ENCODE assay signal across 17 cellular contexts in genomic region chr7:235576-236395, GRCh38. TPM values are rescaled to one million over a fixed set of nuclear protein-coding genes. Genes with fewer than 3 reads are reported as not detected.
DNase-seq lines count a peak whose midpoint lies in the region; ATAC-seq and TF ChIP-seq lines count a peak whose summit lies in the region.
"Had no signal": no experiment of that assay in that cellular context is flagged by ENCODE, and none has a peak within 500 bp of the region (broad histone marks: within the 10 kb centered on the region; RNA-seq: fewer than 3 reads in every experiment).

No MANE protein-coding gene starts in this region.

- no peak for TF ChIP-seq POLR2A in body of pancreas (IDR thresholded peaks at IDR 0.05)

- peaks cover 3% of the 10 kb centered on the region for H3K79me2 ChIP-seq in parathyroid adenoma

- no peak overlapping the region for H3K9ac ChIP-seq in parathyroid adenoma
- H3K9ac ChIP-seq: KMS-11 had no signal

- H3K27ac Mint-ChIP-seq in nephron progenitor cell, result no peak overlapping the region
- H3K27ac Mint-ChIP-seq: CD8-positive, alpha-beta memory T cell; stimulated activated naive B cell treated with anti-CD40 and anti-IgM and Interleukin-4, amounts not matched to agents 10 μg/mL and 1 μg/mL and 100 μg/mL, for 72 hours had no signal

- H3K27ac ChIP-seq in body of pancreas, result peak overlapping the region; percentile 63 to 79 (median 75)
- H3K27ac ChIP-seq in right cardiac atrium (ENCODE audit: low read length), result no peak overlapping the region
- H3K27ac ChIP-seq in parathyroid adenoma, result peak overlapping the region; percentile 85
- H3K27ac ChIP-seq in urinary bladder (ENCODE audit: low read depth), result peak overlapping the region; percentile 33
- H3K27ac ChIP-seq: KMS-11 had no signal

- H3K27me3 Mint-ChIP-seq in nephron progenitor cell (ENCODE audit: low read depth, poor library complexity), result no peaks in the 10 kb centered on the region

- DNase-seq in body of pancreas, result peak; percentile 74 to 87 (median 84)
- peak; percentile 70 to 83 (median 82) for DNase-seq in right cardiac atrium
- DNase-seq in COLO668 (lab: John Stamatoyannopoulos, UW; ENCODE audit: unreplicated experiment), result no peak
- DNase-seq in anterior cingulate cortex (lab: John Stamatoyannopoulos, UW), result no peak
- no peak for DNase-seq in nephron progenitor cell
- DNase-seq: activated gamma-delta T cell treated with Interleukin-2 at 50 U/mL for 16 hours; caudate nucleus; CD8-positive, alpha-beta memory T cell; NCI-H69; stimulated activated CD4-positive, alpha-beta T cell treated with anti-CD3 and anti-CD28 coated beads, Interleukin-4, amount 100 ng/mL, for 4 hours; stimulated activated naive B cell treated with anti-CD40 and anti-IgM and Interleukin-4, amounts not matched to agents 10 μg/mL and 1 μg/mL and 100 μg/mL, for 72 hours had no signal

- peaks cover 30% of the 10 kb centered on the region for H3K4me1 ChIP-seq in body of pancreas
- H3K4me1 ChIP-seq in right cardiac atrium (ENCODE audit: control insufficient read depth, insufficient read depth, low read length), result peaks cover 18% of the 10 kb centered on the region
- H3K4me1 ChIP-seq in parathyroid adenoma, result peaks cover 22% of the 10 kb centered on the region
- H3K4me1 ChIP-seq in urinary bladder (ENCODE audit: insufficient read depth), result no peaks in the 10 kb centered on the region

- TF ChIP-seq CTCF in body of pancreas (IDR thresholded peaks at IDR 0.05) (no peak), parathyroid adenoma (IDR thresholded peaks at IDR 0.05) (no peak), nephron progenitor cell (IDR thresholded peaks at IDR 0.05) (no peak)

- peak overlapping the region; percentile 7 for H3K4me2 ChIP-seq in parathyroid adenoma (ENCODE audit: low read length)
- H3K4me2 ChIP-seq: KMS-11 had no signal

- H2AFZ ChIP-seq in parathyroid adenoma, result peak overlapping the region; percentile 66

- peak; percentile 77 for ATAC-seq in body of pancreas
- peak; percentile 22 to 38 for ATAC-seq in right cardiac atrium
- ATAC-seq: stimulated activated naive B cell treated with anti-CD40 and anti-IgM and Interleukin-4, amounts not matched to agents 10 μg/mL and 1 μg/mL and 100 μg/mL, for 72 hours had no signal

- peaks cover 34% of the 10 kb centered on the region for H3K4me1 Mint-ChIP-seq in nephron progenitor cell
- H3K4me1 Mint-ChIP-seq: CD8-positive, alpha-beta memory T cell had no signal

- no peaks in the 10 kb centered on the region for H3K9me3 ChIP-seq in body of pancreas
- no peaks in the 10 kb centered on the region for H3K9me3 ChIP-seq in right cardiac atrium (ENCODE audit: control insufficient read depth, low read length)
- H3K9me3 ChIP-seq in parathyroid adenoma (ENCODE audit: control insufficient read depth, low read length), result no peaks in the 10 kb centered on the region

- intact Hi-C loops in body of pancreas (cut with DNase I) (no loop called here), right cardiac atrium (cut with DNase I) (no loop called here)

- H3K27me3 ChIP-seq in body of pancreas (no peaks in the 10 kb centered on the region), right cardiac atrium (ENCODE audit: control insufficient read depth, insufficient read depth) (no peaks in the 10 kb centered on the region), parathyroid adenoma (ENCODE audit: control insufficient read depth, insufficient read depth, low read length) (no peaks in the 10 kb centered on the region)

- no peaks in the 10 kb centered on the region for H3K36me3 Mint-ChIP-seq in nephron progenitor cell (ENCODE audit: low read depth)
- H3K36me3 Mint-ChIP-seq: CD8-positive, alpha-beta memory T cell had no signal

- WGBS in body of pancreas, 2 donors, result 23 to 46% methylated on average over 16 to 34 of the region's 34 CpGs
- 72% methylated on average over 34 of the region's 34 CpGs for WGBS in right cardiac atrium
- WGBS in urinary bladder, result 60% methylated on average over 34 of the region's 34 CpGs

- no peak overlapping the region for H3K4me3 ChIP-seq in body of pancreas
- H3K4me3 ChIP-seq in right cardiac atrium (ENCODE audit: low read length), result no peak overlapping the region
- H3K4me3 ChIP-seq in parathyroid adenoma (ENCODE audit: low read depth, low read length), result no peak overlapping the region
- H3K4me3 ChIP-seq in urinary bladder (ENCODE audit: low read depth, low read length), result no peak overlapping the region

- H3K36me3 ChIP-seq in body of pancreas (replicated peaks in 1 of 2; ENCODE audit: insufficient read depth in 1 of 2, low read depth in 2 of 2) (no peaks in the 10 kb centered on the region), parathyroid adenoma (ENCODE audit: control insufficient read depth, insufficient read depth, low read length) (no peaks in the 10 kb centered on the region), urinary bladder (ENCODE audit: insufficient read depth) (no peaks in the 10 kb centered on the region)

- H3K9me3 Mint-ChIP-seq in nephron progenitor cell, result no peaks in the 10 kb centered on the region
- H3K9me3 Mint-ChIP-seq: CD8-positive, alpha-beta memory T cell had no signal

- H3K4me3 Mint-ChIP-seq in nephron progenitor cell, result no peak overlapping the region
- H3K4me3 Mint-ChIP-seq: CD8-positive, alpha-beta memory T cell; stimulated activated naive B cell treated with anti-CD40 and anti-IgM and Interleukin-4, amounts not matched to agents 10 μg/mL and 1 μg/mL and 100 μg/mL, for 72 hours had no signal

RNA-seq across cellular contexts. Expression of gene FAM20C, which starts 43.4 kb away (rescaled TPM):
- 10 to 100 TPM; 12.7 to 26.0 TPM for total RNA-seq in body of pancreas
- total RNA-seq in right cardiac atrium, result 10 to 100 TPM; 25.3 to 46.3 (median 33.9) TPM
- 17.6 TPM for polyA plus RNA-seq in right cardiac atrium
- 13.3 TPM for total RNA-seq in urinary bladder
- polyA plus RNA-seq in urinary bladder, result 86.5 TPM
- polyA plus RNA-seq: CD8-positive, alpha-beta memory T cell had no signal

RNA-seq across cellular contexts. Expression of gene FOXL3, which starts 54.2 kb away (rescaled TPM):
- total RNA-seq in body of pancreas (not detected), right cardiac atrium (not detected), urinary bladder (not detected)
- polyA plus RNA-seq in right cardiac atrium (not detected), urinary bladder (not detected)
- total RNA-seq: activated CD8-positive, alpha-beta memory T cell treated with anti-CD3 and anti-CD28 coated beads for 36 hours; CD8-positive, alpha-beta memory T cell; mesenteric fat pad; posterior vena cava had no signal
- polyA plus RNA-seq: CD8-positive, alpha-beta memory T cell had no signal

Comparison
In these comparisons a context has a peak if more than half of its experiments do, and no peak if none do; other contexts are left out.
1. DNase-seq: peak in body of pancreas (4 of 4) and right cardiac atrium (3 of 3); none in COLO668 (single experiment), anterior cingulate cortex (0 of 58) and nephron progenitor cell (single experiment).